13 cellular contexts compared by ENCODE assay signal in genomic region chr17:40915721-40916256, GRCh38. TPM values are rescaled to one million over a fixed set of nuclear protein-coding genes. Genes with fewer than 3 reads are reported as not detected.
DNase-seq lines count a peak whose midpoint lies in the region; ATAC-seq and TF ChIP-seq lines count a peak whose summit lies in the region.
"Had no signal": no experiment of that assay in that cellular context is flagged by ENCODE, and none has a peak within 500 bp of the region (broad histone marks: within the 10 kb centered on the region; RNA-seq: fewer than 3 reads in every experiment).

No MANE protein-coding gene starts in this region.

- H3K4me1 Mint-ChIP-seq in CD14-positive monocyte = peaks cover 47% of the 10 kb centered on the region

- no peak overlapping the region for H4K91ac ChIP-seq in mesenchymal stem cell (ENCODE audit: low read length)

- no peak overlapping the region for H3K14ac ChIP-seq in mesenchymal stem cell (ENCODE audit: low read length in 2 of 2)

- 34 to 47% methylated on average over 2 of the region's 2 CpGs for WGBS in body of pancreas, 2 donors
- WGBS in mesenchymal stem cell = 61% methylated on average over 2 of the region's 2 CpGs

- H4K8ac ChIP-seq in mesenchymal stem cell (ENCODE audit: low read length) = peak overlapping the region; percentile 66

- no peak overlapping the region for H3K23ac ChIP-seq in mesenchymal stem cell (ENCODE audit: low read length in 2 of 2)

- peak overlapping the region in 1 of 2 experiments; percentile 57 for H3K18ac ChIP-seq in mesenchymal stem cell (ENCODE audit: low read depth in 1 of 2, low read length in 2 of 2)

- peak overlapping the region in 1 of 2 donors; percentile 22 for H3K4me3 Mint-ChIP-seq in CD14-positive monocyte

- peak overlapping the region in 2 of 4 donors; percentile 39 to 62 for H3K27ac ChIP-seq in body of pancreas
- H3K27ac ChIP-seq in mesenchymal stem cell (ENCODE audit: low read length, poor library complexity, severe bottlenecking) = peak overlapping the region; percentile 91
- H3K27ac ChIP-seq: KMS-11, VCaP had no signal

- no peaks in the 10 kb centered on the region for H3K9me3 ChIP-seq in body of pancreas
- H3K9me3 ChIP-seq in mesenchymal stem cell (ENCODE audit: control insufficient read depth, low read length) = no peaks in the 10 kb centered on the region

- no peaks in the 10 kb centered on the region for H3K79me1 ChIP-seq in mesenchymal stem cell (replicated peaks; ENCODE audit: low read length, poor library complexity, severe bottlenecking)

- DNase-seq in CD14-positive monocyte (ENCODE audit: low spot score) = no peak
- no peak for DNase-seq in body of pancreas
- DNase-seq in mesenchymal stem cell = peak; percentile 74
- no peak for DNase-seq in mesenteric fat pad (ENCODE audit: low spot score)
- no peak for DNase-seq in NCI-H1092 treated with DMSO at 0.1 percent for 48 hours (lab: John Stamatoyannopoulos, UW)
- DNase-seq: activated gamma-delta T cell; effector CD8-positive, alpha-beta T cell; NCI-H69 had no signal

- H3K27me3 ChIP-seq in body of pancreas (no peaks in the 10 kb centered on the region), mesenchymal stem cell (ENCODE audit: control insufficient read depth in 1 of 2, insufficient read depth in 1 of 2, low read length in 2 of 2) (no peaks in the 10 kb centered on the region)

- H3K9me3 Mint-ChIP-seq in CD14-positive monocyte = peaks cover 0 to 2% (median 0%) of the 10 kb centered on the region in 7 donors

- peak overlapping the region in 1 of 2 experiments; percentile 21 for H2BK12ac ChIP-seq in mesenchymal stem cell (ENCODE audit: low read length in 2 of 2)

- peak; percentile 49 for ATAC-seq in HG02938 (IDR thresholded peaks at IDR 0.05; ENCODE audit: unreplicated experiment)
- peak; percentile 61 for ATAC-seq in body of pancreas
- ATAC-seq in GM19452 (IDR thresholded peaks at IDR 0.05; ENCODE audit: unreplicated experiment) = no peak
- no peak for ATAC-seq in activated CD4-positive, CD25-positive, alpha-beta regulatory T cell treated with anti-CD3 and anti-CD28 coated beads, Interleukin-2, amount 50 U/mL, for 24 hours

- H2BK5ac ChIP-seq in mesenchymal stem cell (ENCODE audit: low read depth, low read length, poor library complexity, severe bottlenecking) = peak overlapping the region; percentile 21

- no peak overlapping the region for H2BK15ac ChIP-seq in mesenchymal stem cell (ENCODE audit: low read depth, poor library complexity, severe bottlenecking)

- intact Hi-C loops in CD14-positive monocyte (cut with micrococcal nuclease) (loop anchor here in 1 of 2 donors (10.0 kb wide), 1 partner anchor 589 kb away; the partner anchor contains the start of gene KRT13), body of pancreas (cut with DNase I) (no loop called here)

- peak overlapping the region; percentile 97 for H2AK5ac ChIP-seq in mesenchymal stem cell (ENCODE audit: low read length, severe bottlenecking)

- no peak overlapping the region for H3K4ac ChIP-seq in mesenchymal stem cell (ENCODE audit: low read depth in 1 of 2, low read length in 2 of 2)

- H3K27ac Mint-ChIP-seq in CD14-positive monocyte = peak overlapping the region; percentile 87 to 96 (median 93)

- H2AFZ ChIP-seq in mesenchymal stem cell (ENCODE audit: low read depth, low read length) = no peak overlapping the region

- H3K4me1 ChIP-seq in body of pancreas (no peaks in the 10 kb centered on the region), mesenchymal stem cell (ENCODE audit: control insufficient read depth, insufficient read depth, low read depth, low read length) (peaks cover 6% of the 10 kb centered on the region)

- no peak overlapping the region for H3K4me2 ChIP-seq in mesenchymal stem cell (ENCODE audit: low read length, poor library complexity, severe bottlenecking)
- H3K4me2 ChIP-seq: KMS-11 had no signal

- no peak overlapping the region for H3K4me3 ChIP-seq in body of pancreas
- no peak overlapping the region for H3K4me3 ChIP-seq in mesenchymal stem cell (ENCODE audit: insufficient read depth in 1 of 2, low read depth in 1 of 2, low read length in 2 of 2)

- H2BK120ac ChIP-seq in mesenchymal stem cell (ENCODE audit: low read depth, low read length) = no peak overlapping the region

- no peaks in the 10 kb centered on the region for H3K36me3 Mint-ChIP-seq in CD14-positive monocyte

- no peak for TF ChIP-seq POLR2A in body of pancreas (IDR thresholded peaks at IDR 0.05)

- peak overlapping the region; percentile 83 for H3K9ac ChIP-seq in mesenchymal stem cell (ENCODE audit: low read length)
- H3K9ac ChIP-seq: KMS-11 had no signal

- H3K27me3 Mint-ChIP-seq in CD14-positive monocyte (ENCODE audit: low read depth in 3 of 3) = peaks cover 0 to 3% (median 0%) of the 10 kb centered on the region in 3 donors

- H3K36me3 ChIP-seq in body of pancreas (replicated peaks in 1 of 2; ENCODE audit: insufficient read depth in 1 of 2, low read depth in 2 of 2) (no peaks in the 10 kb centered on the region), mesenchymal stem cell (ENCODE audit: control insufficient read depth in 1 of 2, insufficient read depth in 2 of 2, low read depth in 1 of 2, low read length in 2 of 2) (no peaks in the 10 kb centered on the region)

- TF ChIP-seq CTCF in CD14-positive monocyte (IDR thresholded peaks at IDR 0.05) = no peak
- no peak for TF ChIP-seq CTCF in body of pancreas (IDR thresholded peaks at IDR 0.05)

RNA-seq across cellular contexts. Expression of gene KRT23, which starts 21.7 kb away (rescaled TPM):
- polyA plus RNA-seq in CD14-positive monocyte = 1 to 10 TPM; 1.7 to 7.6 TPM
- total RNA-seq in body of pancreas (1 to 10 TPM; 2.3 to 9.6 TPM), mesenteric fat pad (0.80 TPM)
- polyA plus RNA-seq in mesenchymal stem cell (2013, experiment 1 of 2) = not detected
- not detected for polyA plus RNA-seq in mesenchymal stem cell (2013, experiment 2 of 2)

RNA-seq across cellular contexts. Expression of gene KRT20, which starts 30.7 kb away (rescaled TPM):
- not detected for polyA plus RNA-seq in CD14-positive monocyte
- total RNA-seq in body of pancreas = not detected
- not detected for polyA plus RNA-seq in mesenchymal stem cell (2013, experiment 1 of 2)
- not detected for polyA plus RNA-seq in mesenchymal stem cell (2013, experiment 2 of 2)
- total RNA-seq in mesenteric fat pad = 1.2 TPM

RNA-seq across cellular contexts. Expression of gene KRT12, which starts 48.8 kb away (rescaled TPM):
- not detected for polyA plus RNA-seq in CD14-positive monocyte
- total RNA-seq in body of pancreas = not detected
- not detected for polyA plus RNA-seq in mesenchymal stem cell (2013, experiment 1 of 2)
- polyA plus RNA-seq in mesenchymal stem cell (2013, experiment 2 of 2) = not detected
- not detected for total RNA-seq in mesenteric fat pad

RNA-seq across cellular contexts. Expression of gene KRT39, which starts 51.0 kb away (rescaled TPM):
- polyA plus RNA-seq in CD14-positive monocyte = not detected
- total RNA-seq in body of pancreas (not detected), mesenteric fat pad (not detected)
- 0.06 TPM for polyA plus RNA-seq in mesenchymal stem cell (2013, experiment 1 of 2)
- not detected for polyA plus RNA-seq in mesenchymal stem cell (2013, experiment 2 of 2)

Comparison
In these comparisons a context has a peak if more than half of its experiments do, and no peak if none do; other contexts are left out.
1. ATAC-seq: peak in HG02938 (single experiment) and body of pancreas (single experiment); none in GM19452 (single experiment) and activated CD4-positive, CD25-positive, alpha-beta regulatory T cell treated with anti-CD3 and anti-CD28 coated beads, Interleukin-2, amount 50 U/mL, for 24 hours (0 of 2).